In the genomic region with DNA sequence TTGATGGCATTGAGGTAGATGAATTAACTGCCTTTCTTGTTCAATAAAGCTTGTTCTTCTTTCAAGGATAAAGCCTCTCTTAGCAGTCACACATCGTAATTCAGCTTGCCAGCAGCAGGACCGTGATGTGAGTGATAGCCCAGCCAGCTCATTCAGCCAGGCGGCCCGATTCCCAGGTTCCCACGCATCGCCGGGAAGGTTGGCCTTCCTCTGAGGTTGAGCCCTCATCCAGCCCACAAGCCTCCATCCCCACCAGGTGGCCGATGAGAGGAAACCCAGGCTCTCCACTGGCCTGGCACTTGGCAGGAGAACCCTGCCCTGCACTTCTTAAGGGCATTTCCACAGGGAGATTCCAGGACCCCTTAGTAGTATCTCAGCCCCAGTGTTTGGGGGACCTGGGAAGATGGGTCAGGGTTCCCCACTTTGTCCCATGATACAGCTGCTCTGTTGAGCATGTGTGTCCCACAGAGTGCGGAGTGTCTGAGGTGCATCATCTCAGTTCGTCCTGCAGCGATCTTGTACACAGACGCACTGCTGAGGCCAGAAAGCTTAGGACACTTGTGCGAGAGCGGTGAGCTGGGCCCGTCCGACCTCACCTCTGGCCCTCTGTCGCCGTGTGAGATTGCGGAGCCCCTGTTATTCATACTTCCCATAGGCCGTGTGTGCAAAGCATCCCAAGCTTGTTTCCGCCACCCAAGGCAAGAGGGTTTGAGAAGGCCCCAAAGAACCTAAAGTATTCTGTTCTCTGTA, we compare ENCODE assay signal across 15 cellular contexts. TPM values are rescaled to one million over a fixed set of nuclear protein-coding genes. Genes with fewer than 3 reads are reported as not detected.
DNase-seq lines count a peak whose midpoint lies in the region; ATAC-seq and TF ChIP-seq lines count a peak whose summit lies in the region.
"Had no signal": no experiment of that assay in that cellular context is flagged by ENCODE, and none has a peak within 500 bp of the region (broad histone marks: within the 10 kb centered on the region; RNA-seq: fewer than 3 reads in every experiment).

No MANE protein-coding gene starts in this region.

- H3K36me3 Mint-ChIP-seq in Calu3 (ENCODE audit: insufficient read depth, unreplicated experiment): peaks cover 29% of the 10 kb centered on the region
- H3K36me3 Mint-ChIP-seq in mesothelial cell of epicardium: no peaks in the 10 kb centered on the region
- H3K36me3 Mint-ChIP-seq: immature natural killer cell had no signal

- intact Hi-C loops in Calu3 (cut with micrococcal nuclease; ENCODE audit: unreplicated experiment): loop anchor here (10.0 kb wide), 1 partner anchor 104 kb away; no protein-coding TSS in a partner anchor

- H3K27me3 ChIP-seq in brain microvascular endothelial cell (replicated peaks): no peaks in the 10 kb centered on the region

- H3K4me3 ChIP-seq in brain microvascular endothelial cell (ENCODE audit: low read depth, low read length): no peak overlapping the region

- CTCF ChIA-PET in Calu3 (lab: Charles Lee): interaction anchor here (0.7 to 2.1 kb wide), 3 partner anchors 13 to 95 kb away, joined by 3 to 5 read pairs (median 4); no protein-coding TSS in a partner anchor

- peak; percentile 24 for TF ChIP-seq CTCF in Calu3 (IDR thresholded peaks at IDR 0.05; ENCODE audit: unreplicated experiment)
- peak; percentile 33 for TF ChIP-seq CTCF in brain microvascular endothelial cell (IDR thresholded peaks at IDR 0.05; ENCODE audit: low read depth, low read length, missing control alignments)
- no peak for TF ChIP-seq CTCF in mesothelial cell of epicardium (IDR thresholded peaks at IDR 0.05; ENCODE audit: unreplicated experiment)

- H3K27me3 Mint-ChIP-seq in Calu3 (ENCODE audit: unreplicated experiment) (no peaks in the 10 kb centered on the region), mesothelial cell of epicardium (ENCODE audit: low read depth) (peaks cover 7% of the 10 kb centered on the region)

- H3K27ac Mint-ChIP-seq in Calu3 (ENCODE audit: unreplicated experiment) (no peak overlapping the region), mesothelial cell of epicardium (no peak overlapping the region)
- H3K27ac Mint-ChIP-seq: activated naive CD8-positive, alpha-beta T cell treated with anti-CD3 and anti-CD28 coated beads, Interleukin-2, amount 50 U/mL, for 24 hours; activated T-cell treated with anti-CD3 and anti-CD28 coated beads, Interleukin-2, amount 50 U/mL, for 24 hours; CD4-positive, alpha-beta T cell; immature natural killer cell had no signal

- in situ Hi-C loops in brain microvascular endothelial cell (cut with HindIII; ENCODE audit: low pct_ligation_motif_present, low sequenced_read_pairs): no loop called here

- H3K4me1 Mint-ChIP-seq in Calu3 (ENCODE audit: low read depth, unreplicated experiment): peaks cover 44% of the 10 kb centered on the region
- H3K4me1 Mint-ChIP-seq in mesothelial cell of epicardium: peaks cover 33% of the 10 kb centered on the region

- DNase-seq in Calu3 (peak; percentile 41), HT-29 (ENCODE audit: low spot score) (peak; percentile 64), brain microvascular endothelial cell (no peak), myocyte (ENCODE audit: low read depth) (peak; percentile 56), mesothelial cell of epicardium (ENCODE audit: low spot score in 2 of 2, unreplicated experiment in 2 of 2) (no peak), GM03348 (ENCODE audit: low spot score) (no peak), NCI-H226 (no peak)
- DNase-seq: activated CD4-positive, alpha-beta T cell treated with anti-CD3 and anti-CD28 coated beads for 1 hour; activated naive CD8-positive, alpha-beta T cell treated with anti-CD3 and anti-CD28 coated beads, Interleukin-2, amount 50 U/mL, for 24 hours; activated T-cell treated with anti-CD3 and anti-CD28 coated beads, Interleukin-2, amount 50 U/mL, for 24 hours; CD4-positive, alpha-beta T cell; immature natural killer cell; NCI-H187; stimulated activated CD4-positive, alpha-beta T cell treated with anti-CD3 and anti-CD28 coated beads, Interleukin-12 subunit alpha, Interleukin-12 subunit beta, amount 100 ng/mL, for 4 hours had no signal

- H3K4me3 Mint-ChIP-seq in Calu3 (ENCODE audit: low read depth, unreplicated experiment) (no peak overlapping the region), mesothelial cell of epicardium (no peak overlapping the region)
- H3K4me3 Mint-ChIP-seq: activated naive CD8-positive, alpha-beta T cell treated with anti-CD3 and anti-CD28 coated beads, Interleukin-2, amount 50 U/mL, for 24 hours; activated T-cell treated with anti-CD3 and anti-CD28 coated beads, Interleukin-2, amount 50 U/mL, for 24 hours; CD4-positive, alpha-beta T cell; immature natural killer cell had no signal

- BruUV-seq in Calu3 (replicated peaks; lab: Mats Ljungman, UMichigan): no TSS peak

- H3K27ac ChIP-seq in brain microvascular endothelial cell: no peak overlapping the region

- ATAC-seq in HG02938 (IDR thresholded peaks at IDR 0.05; ENCODE audit: unreplicated experiment): no peak
- ATAC-seq: activated naive CD8-positive, alpha-beta T cell treated with anti-CD3 and anti-CD28 coated beads, Interleukin-2, amount 50 U/mL, for 24 hours had no signal

- no peaks in the 10 kb centered on the region for H3K36me3 ChIP-seq in brain microvascular endothelial cell (replicated peaks)

- H3K9me3 Mint-ChIP-seq in Calu3 (ENCODE audit: low read depth, unreplicated experiment) (no peaks in the 10 kb centered on the region), mesothelial cell of epicardium (no peaks in the 10 kb centered on the region)
- H3K9me3 Mint-ChIP-seq: activated naive CD8-positive, alpha-beta T cell treated with anti-CD3 and anti-CD28 coated beads, Interleukin-2, amount 50 U/mL, for 24 hours; activated T-cell treated with anti-CD3 and anti-CD28 coated beads, Interleukin-2, amount 50 U/mL, for 24 hours; CD4-positive, alpha-beta T cell; immature natural killer cell had no signal

RNA-seq across cellular contexts. Expression of gene AGAP1, which starts 4.9 kb away (rescaled TPM):
- total RNA-seq in Calu3 (2022): 56.4 and 63.8 TPM in 2 replicates
- 31.1 and 44.8 TPM in 2 replicates for total RNA-seq in HT-29 (2014; rRNA removed; shearing (Covaris generic))
- total RNA-seq in myocyte: 15.5 and 17.3 TPM in 2 replicates
- polyA plus RNA-seq in myocyte (2012): 25.2 TPM
- total RNA-seq in mesothelial cell of epicardium: 41.1 to 44.0 TPM (median 41.5 TPM) in 3 replicates

Comparison
In these comparisons a context has a peak if more than half of its experiments do, and no peak if none do; other contexts are left out.
1. DNase-seq: peak in Calu3 (single experiment), HT-29 (single experiment) and myocyte (single experiment); none in brain microvascular endothelial cell (single experiment), mesothelial cell of epicardium (0 of 2), GM03348 (single experiment) and NCI-H226 (single experiment).